ENCODE assay signal across 20 cellular contexts in genomic region chr6:74357329-74357728, GRCh38.
DNase-seq lines count a peak whose midpoint lies in the region; ATAC-seq and TF ChIP-seq lines count a peak whose summit lies in the region.
"Had no signal": no experiment of that assay in that cellular context is flagged by ENCODE, and none has a peak within 500 bp of the region (broad histone marks: within the 10 kb centered on the region; RNA-seq: fewer than 3 reads in every experiment).

No MANE protein-coding gene starts in this region.

- DNase-seq in GM03348 (ENCODE audit: low spot score) (peak; percentile 37), PC-3 (peak; percentile 6), fibroblast of mammary gland (ENCODE audit: low read depth) (peak; percentile 69), smooth muscle cell (lab: John Stamatoyannopoulos, UW; ENCODE audit: unreplicated experiment) (no peak), T-helper 1 cell (no peak), glomerular visceral epithelial cell (ENCODE audit: extremely low spot score) (no peak)
- DNase-seq: activated CD4-positive, alpha-beta T cell treated with anti-CD3 and anti-CD28 coated beads, Interleukin-2, amount 10 ng/mL, durations not matched to agents 7 days and 5 days; anterior cingulate cortex; COR-L47; left lung; NCI-H1436; NCI-H82; stimulated activated CD4-positive, alpha-beta T cell treated with anti-CD3 and anti-CD28 coated beads, Interleukin-15, amount 100 ng/mL, for 24 hours; stimulated activated naive B cell treated with anti-CD40 and anti-IgM and Interleukin-4, amounts not matched to agents 10 μg/mL and 1 μg/mL and 100 μg/mL, for 72 hours; upper lobe of left lung had no signal

- BruUV-seq in PC-3 (replicated peaks; lab: Mats Ljungman, UMichigan) = no TSS peak

- peaks cover 19% of the 10 kb centered on the region for H3K4me1 ChIP-seq in PC-3 (ENCODE audit: insufficient read depth, low read length)
- H3K4me1 ChIP-seq in smooth muscle cell (ENCODE audit: low read depth) = no peaks in the 10 kb centered on the region
- H3K4me1 ChIP-seq: HAP-1, left lung, upper lobe of left lung had no signal

- 48% methylated on average over 4 of the region's 4 CpGs for WGBS in smooth muscle cell (ENCODE audit: low lambda C conversion rate)

- no peaks in the 10 kb centered on the region for H3K79me2 ChIP-seq in PC-3 (ENCODE audit: low read length)
- H3K79me2 ChIP-seq in smooth muscle cell (ENCODE audit: low read depth) = no peaks in the 10 kb centered on the region

- H3K9me3 ChIP-seq in PC-3 (ENCODE audit: low read length) (no peaks in the 10 kb centered on the region), smooth muscle cell (replicated peaks; ENCODE audit: low read depth) (no peaks in the 10 kb centered on the region)
- H3K9me3 ChIP-seq: HAP-1, left lung, neutrophil, upper lobe of left lung had no signal

- CTCF ChIA-PET in PC-3 (lab: Charles Lee) = no interaction called here

- intact Hi-C loops in PC-3 (cut with micrococcal nuclease) = no loop called here

- TF ChIP-seq CTCF in PC-3 (conservative IDR thresholded peaks at IDR 0.05; ENCODE audit: low read depth, low read length) (no peak), fibroblast of mammary gland (conservative IDR thresholded peaks at IDR 0.05; ENCODE audit: control insufficient read depth, insufficient read depth, low read depth, low read length) (no peak), smooth muscle cell (IDR thresholded peaks at IDR 0.05; ENCODE audit: borderline replicate concordance, insufficient read depth, poor library complexity, severe bottlenecking) (no peak)

- H4K20me1 ChIP-seq in PC-3 (ENCODE audit: low read length) (no peaks in the 10 kb centered on the region), smooth muscle cell (ENCODE audit: low read depth) (no peaks in the 10 kb centered on the region)

- no peaks in the 10 kb centered on the region for H3K9me2 ChIP-seq in PC-3 (replicated peaks; ENCODE audit: low read length)

- ATAC-seq in PC-3 = no peak
- ATAC-seq in HG02642 (IDR thresholded peaks at IDR 0.05; ENCODE audit: poor library complexity, unreplicated experiment) = no peak
- ATAC-seq: left lung; Panc1; SK-N-SH treated with all-trans-retinoic acid at 6 μM for 48 hours; stimulated activated naive B cell treated with anti-CD40 and anti-IgM and Interleukin-4, amounts not matched to agents 10 μg/mL and 1 μg/mL and 100 μg/mL, for 72 hours had no signal

- H3K4me2 ChIP-seq in PC-3 (ENCODE audit: low read length) (0 out of 2 replicates have a peak overlapping the region, but pooled peaks have one; percentile 25), smooth muscle cell (no peak overlapping the region)

- H3F3A ChIP-seq in PC-3 (ENCODE audit: low read length, unreplicated experiment) = no peaks in the 10 kb centered on the region
- H3F3A ChIP-seq in smooth muscle cell (ENCODE audit: low read depth) = no peaks in the 10 kb centered on the region

- H3K4me3 ChIP-seq in PC-3 (ENCODE audit: low read length) = no peak overlapping the region
- H3K4me3 ChIP-seq in fibroblast of mammary gland (ENCODE audit: control insufficient read depth, low read depth, low read length) = no peak overlapping the region
- no peak overlapping the region for H3K4me3 ChIP-seq in smooth muscle cell
- H3K4me3 ChIP-seq: HAP-1, left lung, upper lobe of left lung had no signal

- H3K36me3 ChIP-seq in PC-3 (ENCODE audit: low read depth, low read length) (no peaks in the 10 kb centered on the region), smooth muscle cell (ENCODE audit: low read depth) (no peaks in the 10 kb centered on the region)
- H3K36me3 ChIP-seq: HAP-1, left lung, neutrophil, upper lobe of left lung had no signal

- POLR2A ChIA-PET in PC-3 (lab: Charles Lee; ENCODE audit: unreplicated experiment) = no interaction called here

- H3K27me3 ChIP-seq in PC-3 (ENCODE audit: low read length) (no peaks in the 10 kb centered on the region), smooth muscle cell (ENCODE audit: low read depth) (no peaks in the 10 kb centered on the region)
- H3K27me3 ChIP-seq: left lung, neutrophil, upper lobe of left lung had no signal

- no peak overlapping the region for H3K9ac ChIP-seq in PC-3 (ENCODE audit: low read length)
- H3K9ac ChIP-seq in smooth muscle cell (ENCODE audit: low read depth) = no peak overlapping the region

- H2AFZ ChIP-seq in PC-3 (ENCODE audit: low read length) (no peak overlapping the region), smooth muscle cell (ENCODE audit: low read depth) (peak overlapping the region; percentile 4)

- H3K27ac ChIP-seq in PC-3 (ENCODE audit: low read length) (no peak overlapping the region), smooth muscle cell (ENCODE audit: low read depth) (peak overlapping the region; percentile 43)
- H3K27ac ChIP-seq: left lung, neutrophil, upper lobe of left lung had no signal

Comparison
In these comparisons a context has a peak if more than half of its experiments do, and no peak if none do; other contexts are left out.
1. DNase-seq: peak in GM03348 (single experiment), PC-3 (single experiment) and fibroblast of mammary gland (single experiment); none in smooth muscle cell (single experiment), T-helper 1 cell (0 of 5) and glomerular visceral epithelial cell (single experiment).